8 cellular contexts compared by ENCODE assay signal in genomic region chr5:179559280-179560252, GRCh38. TPM values are rescaled to one million over a fixed set of nuclear protein-coding genes. Genes with fewer than 3 reads are reported as not detected.
DNase-seq lines count a peak whose midpoint lies in the region; TF ChIP-seq lines count a peak whose summit lies in the region.

No MANE protein-coding gene starts in this region.

- no CpG with 5 or more reads among the region's 52 CpGs for WGBS in iPS DF 6.9 (ENCODE audit: insufficient coverage, insufficient read length)
- WGBS in sigmoid colon, 2 donors, result 3 to 12% methylated on average over 52 of the region's 52 CpGs

- H3K27ac ChIP-seq in iPS DF 6.9 (ENCODE audit: low read length) (no peak overlapping the region), sigmoid colon (peak overlapping the region; percentile 85 to 93 (median 89))

- in situ Hi-C loops in KBM-7 (cut with MboI; ENCODE audit: low pct_unique_long_range_greater_than_20kb, low sequenced_read_pairs), result no loop called here

- no peak for TF ChIP-seq EP300 in sigmoid colon (IDR thresholded peaks at IDR 0.05)

- intact Hi-C loops in sigmoid colon (cut with DNase I), result loop anchor here (5.0 to 10.0 kb wide), 3 partner anchors 63 to 1355 kb away; partner anchors contain the start of genes HNRNPAB, HNRNPH1 and MGAT1

- DNase-seq in EL (peak; percentile 99), H7 (peak; percentile 97), NCI-H1105 treated with DMSO at 0.1 percent for 48 hours (lab: John Stamatoyannopoulos, UW) (peak; percentile 92), T1000 (lab: John Stamatoyannopoulos, UW) (peak; percentile 94), brain pericyte (ENCODE audit: low read depth, low spot score) (peak; percentile 92), iPS DF 6.9 (ENCODE audit: low read depth, low spot score) (peak; percentile 98), sigmoid colon (peak; percentile 99), KBM-7 (no peak)

- H3K27me3 ChIP-seq in H7 (ENCODE audit: control insufficient read depth, insufficient read depth, low read length) (no peaks in the 10 kb centered on the region), iPS DF 6.9 (ENCODE audit: control insufficient read depth, insufficient read depth, low read length) (no peaks in the 10 kb centered on the region), sigmoid colon (no peaks in the 10 kb centered on the region)

- no peak for TF ChIP-seq CTCF in sigmoid colon (IDR thresholded peaks at IDR 0.05)

- H3K4me3 ChIP-seq in H7 (ENCODE audit: insufficient read depth, low read depth, low read length) (peak overlapping the region; percentile 77), iPS DF 6.9 (ENCODE audit: low read length) (peak overlapping the region; percentile 63; the same call in 1 of the 2 replicates), sigmoid colon (peak overlapping the region; percentile 46 to 56 (median 54))

- H3K9me3 ChIP-seq in iPS DF 6.9 (ENCODE audit: control insufficient read depth, insufficient read depth, low read length) (no peaks in the 10 kb centered on the region), sigmoid colon (no peaks in the 10 kb centered on the region)

- H3K4me1 ChIP-seq in iPS DF 6.9 (ENCODE audit: control insufficient read depth, insufficient read depth, low read length) (no peaks in the 10 kb centered on the region), sigmoid colon (peaks cover 0 to 16% (median 15%) of the 10 kb centered on the region in 4 donors)

- peaks cover 12% of the 10 kb centered on the region for H3K36me3 ChIP-seq in H7 (replicated peaks; ENCODE audit: control insufficient read depth, insufficient read depth, low read length)
- H3K36me3 ChIP-seq in iPS DF 6.9 (ENCODE audit: control insufficient read depth, insufficient read depth, low read length), result peaks cover 9% of the 10 kb centered on the region; the same call in 1 of the 2 replicates
- peaks cover 0 to 38% (median 12%) of the 10 kb centered on the region in 4 donors for H3K36me3 ChIP-seq in sigmoid colon

- TF ChIP-seq POLR2A in sigmoid colon (IDR thresholded peaks at IDR 0.05), result peak; percentile 89 to 94

RNA-seq across cellular contexts. Expression of gene RUFY1, which starts 9.2 kb away (rescaled TPM):
- 25.5 and 27.5 TPM in 2 replicates for total RNA-seq in H7 (2014; rRNA removed; shearing (Covaris generic))
- total RNA-seq in sigmoid colon, result 10 to 100 TPM; 29.8 to 79.8 (median 45.9) TPM
- polyA plus RNA-seq in sigmoid colon, result 10 to 100 TPM; 28.9 to 34.2 (median 32.7) TPM
